Comparison of ENCODE assay signal across 8 cellular contexts in genomic region chr13:102870677-102871415, GRCh38.
DNase-seq lines count a peak whose midpoint lies in the region; ATAC-seq lines count a peak whose summit lies in the region.

No MANE protein-coding gene starts in this region.

- H3K36me3 Mint-ChIP-seq in effector memory CD8-positive, alpha-beta T cell (ENCODE audit: insufficient read depth): peaks cover 72% of the 10 kb centered on the region
- H3K36me3 Mint-ChIP-seq in memory B cell: peaks cover 27% of the 10 kb centered on the region
- peaks cover 43% of the 10 kb centered on the region for H3K36me3 Mint-ChIP-seq in stimulated activated memory B cell treated with anti-CD40 and anti-IgM and Interleukin-4, amounts not matched to agents 10 μg/mL and 1 μg/mL and 100 μg/mL, for 72 hours

- H3K27me3 Mint-ChIP-seq in effector memory CD8-positive, alpha-beta T cell: no peaks in the 10 kb centered on the region
- no peaks in the 10 kb centered on the region for H3K27me3 Mint-ChIP-seq in memory B cell
- H3K27me3 Mint-ChIP-seq in stimulated activated memory B cell treated with anti-CD40 and anti-IgM and Interleukin-4, amounts not matched to agents 10 μg/mL and 1 μg/mL and 100 μg/mL, for 72 hours: no peaks in the 10 kb centered on the region

- DNase-seq in AML-193 (lab: John Stamatoyannopoulos, UW) (peak; percentile 24 to 50), NCI-H2171 treated with DMSO at 0.1 percent for 48 hours (lab: John Stamatoyannopoulos, UW) (peak; percentile 72), memory B cell (ENCODE audit: low spot score in 2 of 2) (peak; percentile 19 to 43)
- peak; percentile 45 to 49 for DNase-seq in activated CD4-positive, alpha-beta T cell treated with anti-CD3 and anti-CD28 coated beads, Interleukin-2, amount 50 U/mL, for 48 hours
- peak; percentile 44 to 49 (median 46) for DNase-seq in effector memory CD8-positive, alpha-beta T cell

- peaks cover 15 to 34% of the 10 kb centered on the region in 2 donors for H3K4me1 Mint-ChIP-seq in effector memory CD8-positive, alpha-beta T cell (ENCODE audit: low read depth in 2 of 2)
- H3K4me1 Mint-ChIP-seq in memory B cell: no peaks in the 10 kb centered on the region
- peaks cover 20% of the 10 kb centered on the region for H3K4me1 Mint-ChIP-seq in stimulated activated memory B cell treated with anti-CD40 and anti-IgM and Interleukin-4, amounts not matched to agents 10 μg/mL and 1 μg/mL and 100 μg/mL, for 72 hours

- no peaks in the 10 kb centered on the region for H3K9me3 Mint-ChIP-seq in effector memory CD8-positive, alpha-beta T cell
- no peaks in the 10 kb centered on the region for H3K9me3 Mint-ChIP-seq in memory B cell
- H3K9me3 Mint-ChIP-seq in stimulated activated memory B cell treated with anti-CD40 and anti-IgM and Interleukin-4, amounts not matched to agents 10 μg/mL and 1 μg/mL and 100 μg/mL, for 72 hours: no peaks in the 10 kb centered on the region

- peak overlapping the region; percentile 67 to 72 for H3K27ac Mint-ChIP-seq in effector memory CD8-positive, alpha-beta T cell
- peak overlapping the region; percentile 46 for H3K27ac Mint-ChIP-seq in memory B cell
- peak overlapping the region; percentile 14 for H3K27ac Mint-ChIP-seq in stimulated activated memory B cell treated with anti-CD40 and anti-IgM and Interleukin-4, amounts not matched to agents 10 μg/mL and 1 μg/mL and 100 μg/mL, for 72 hours

- peak; percentile 92 for ATAC-seq in GM18511 (IDR thresholded peaks at IDR 0.05; ENCODE audit: unreplicated experiment)
- peak; percentile 41 for ATAC-seq in HG02973 (IDR thresholded peaks at IDR 0.05; ENCODE audit: unreplicated experiment)
- ATAC-seq in effector memory CD8-positive, alpha-beta T cell (replicated peaks): peak; percentile 89
- peak; percentile 70 for ATAC-seq in memory B cell (ENCODE audit: low read depth)
- ATAC-seq in stimulated activated memory B cell treated with anti-CD40 and anti-IgM and Interleukin-4, amounts not matched to agents 10 μg/mL and 1 μg/mL and 100 μg/mL, for 72 hours: peak; percentile 54

- peak overlapping the region in 1 of 2 donors; percentile 29 for H3K4me3 Mint-ChIP-seq in effector memory CD8-positive, alpha-beta T cell
- no peak overlapping the region for H3K4me3 Mint-ChIP-seq in memory B cell
- no peak overlapping the region for H3K4me3 Mint-ChIP-seq in stimulated activated memory B cell treated with anti-CD40 and anti-IgM and Interleukin-4, amounts not matched to agents 10 μg/mL and 1 μg/mL and 100 μg/mL, for 72 hours

Comparison
In these comparisons a context has a peak if more than half of its experiments do, and no peak if none do; other contexts are left out.
1. Peak in every context shown above with its lines: DNase-seq and ATAC-seq.
2. ATAC-seq: peak in every context shown above with its lines; median percentile 92 in GM18511; 89 in effector memory CD8-positive, alpha-beta T cell; 70 in memory B cell; 54 in stimulated activated memory B cell treated with anti-CD40 and anti-IgM and Interleukin-4, amounts not matched to agents 10 μg/mL and 1 μg/mL and 100 μg/mL, for 72 hours; 41 in HG02973.
3. H3K27ac Mint-ChIP-seq: peak in every context shown above with its lines; median percentile 70 in effector memory CD8-positive, alpha-beta T cell; 46 in memory B cell; 14 in stimulated activated memory B cell treated with anti-CD40 and anti-IgM and Interleukin-4, amounts not matched to agents 10 μg/mL and 1 μg/mL and 100 μg/mL, for 72 hours.